Comparison of ENCODE assay signal across 8 cellular contexts in the genomic region with DNA sequence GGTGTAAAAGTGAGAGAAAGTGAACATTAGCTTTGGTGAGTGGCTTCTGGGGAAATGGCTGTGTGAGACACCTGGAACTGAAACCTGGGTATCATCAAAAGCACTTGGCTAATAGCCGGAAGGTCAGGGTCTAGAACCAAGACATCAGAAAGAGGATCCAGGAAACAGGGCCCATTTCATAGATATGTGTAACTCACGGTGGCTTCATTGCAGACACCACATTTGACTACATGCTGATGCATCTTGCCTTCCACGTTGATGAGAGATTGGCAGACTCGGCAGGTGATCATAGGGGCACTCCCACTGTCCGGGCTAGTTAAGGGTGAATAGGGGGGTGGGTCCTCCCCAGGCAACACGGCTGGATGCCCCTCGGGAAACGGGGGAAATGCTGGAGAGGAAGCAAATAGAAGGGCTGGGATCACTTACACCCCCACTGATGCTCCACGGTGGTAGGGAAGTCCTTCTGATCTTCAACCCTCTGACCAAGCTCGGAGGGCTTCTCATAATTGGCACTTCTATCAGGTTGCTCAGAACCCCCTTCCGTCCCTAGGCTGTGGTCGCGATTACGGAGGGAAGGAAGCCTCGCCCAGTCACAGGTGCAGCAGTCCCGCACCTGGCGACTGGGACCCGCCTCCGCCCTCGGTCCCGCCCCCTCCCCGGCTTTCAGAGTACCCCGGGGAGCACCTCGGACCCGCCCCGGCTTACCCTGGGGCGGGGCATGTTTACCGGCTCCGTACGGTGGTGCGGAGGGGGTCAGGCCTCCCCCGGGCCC. TPM values are rescaled to one million over a fixed set of nuclear protein-coding genes. Genes with fewer than 3 reads are reported as not detected.
DNase-seq lines count a peak whose midpoint lies in the region; ATAC-seq, FAIRE-seq and TF ChIP-seq lines count a peak whose summit lies in the region.

No MANE protein-coding gene starts in this region.

- no peak for DNase-seq in GM18507 (ENCODE audit: extremely low spot score, insufficient read length, low read depth)
- DNase-seq in Panc1 (ENCODE audit: low read depth, low spot score) = no peak
- peak in 4 of 7 donors; percentile 34 to 58 (median 41) for DNase-seq in adrenal gland
- DNase-seq in iPS-NIHi7 (ENCODE audit: extremely low spot score) = peak; percentile 37
- DNase-seq in stimulated activated CD4-positive, alpha-beta T cell treated with anti-CD3 and anti-CD28 coated beads, Interleukin-1b, Interleukin-23, amount 100 ng/mL, for 4 hours (ENCODE audit: low read depth in 2 of 2) = peak; percentile 35 to 45
- DNase-seq in inferior parietal cortex (ENCODE audit: extremely low spot score) = no peak
- no peak for DNase-seq in SK-N-DZ (ENCODE audit: low spot score)

- peak; percentile 15 for ATAC-seq in HG02981 (IDR thresholded peaks at IDR 0.05; ENCODE audit: unreplicated experiment)
- peak; percentile 37 for ATAC-seq in Panc1

- FAIRE-seq in GM18507 (lab: Jason Lieb, UNC) = peak; percentile 54

- peak overlapping the region; percentile 73 for H3K27ac ChIP-seq in Panc1 (ENCODE audit: low read length)
- H3K27ac ChIP-seq in adrenal gland = peak overlapping the region; percentile 55 to 99 (median 93)

- H3K4me1 ChIP-seq in Panc1 (ENCODE audit: control insufficient read depth, insufficient read depth, low read length) (peaks cover 34% of the 10 kb centered on the region), adrenal gland (replicated peaks in 1 of 2) (peaks cover 17 to 33% of the 10 kb centered on the region in 2 donors)

- no peaks in the 10 kb centered on the region for H3K27me3 ChIP-seq in Panc1 (ENCODE audit: control insufficient read depth, insufficient read depth, low read length)
- H3K27me3 ChIP-seq in adrenal gland = no peaks in the 10 kb centered on the region

- no TSS peak for BruUV-seq in Panc1 (replicated peaks; lab: Mats Ljungman, UMichigan)

- TF ChIP-seq POLR2A in adrenal gland (IDR thresholded peaks at IDR 0.05) = no peak

- CTCF ChIA-PET in Panc1 (lab: Charles Lee) = no interaction called here

- intact Hi-C loops in Panc1 (cut with micrococcal nuclease; ENCODE audit: unreplicated experiment) (no loop called here), adrenal gland (cut with DNase I) (no loop called here)

- 4 to 20% (median 6%) methylated on average over 6 to 32 of the region's 32 CpGs for WGBS in adrenal gland, 4 donors

- no peaks in the 10 kb centered on the region for H3K9me3 ChIP-seq in Panc1 (ENCODE audit: control insufficient read depth, insufficient read depth, low read depth, low read length)
- no peaks in the 10 kb centered on the region for H3K9me3 ChIP-seq in adrenal gland (replicated peaks in 1 of 3)

- H3K4me3 ChIP-seq in Panc1 (ENCODE audit: low read depth in 2 of 2, low read length in 2 of 2) (peak overlapping the region; percentile 82 to 91), adrenal gland (peak overlapping the region; percentile 31 to 98 (median 87))

- in situ Hi-C loops in Panc1 (cut with HindIII; ENCODE audit: low pct_unique_long_range_greater_than_20kb, low sequenced_read_pairs) = no loop called here

- TF ChIP-seq CTCF in Panc1 (IDR thresholded peaks at IDR 0.05) = no peak
- TF ChIP-seq CTCF in adrenal gland (IDR thresholded peaks at IDR 0.05) = no peak

- H3K36me3 ChIP-seq in Panc1 (ENCODE audit: control insufficient read depth, insufficient read depth, low read length) (peaks cover 11% of the 10 kb centered on the region), adrenal gland (replicated peaks in 1 of 2) (peaks cover 0 to 32% of the 10 kb centered on the region in 2 donors)

- POLR2A ChIA-PET in Panc1 (lab: Charles Lee) = interaction anchor here (1.1 to 1.2 kb wide), 2 partner anchors 9 to 117 kb away, joined by 4 to 5 read pairs; a partner anchor contains a TSS

RNA-seq across cellular contexts. Expression of a gene that starts 0.6 kb away (rescaled TPM):
- 34.8 TPM for total RNA-seq in Panc1 (2021; ENCODE audit: unreplicated experiment)
- 25.9 TPM for polyA plus RNA-seq in Panc1 (2012; ENCODE audit: insufficient read length)
- 10 to 100 TPM; 10.6 to 60.1 (median 25.6) TPM for total RNA-seq in adrenal gland
- 10 to 100 TPM; 31.9 to 37.6 (median 36.3) TPM for polyA plus RNA-seq in adrenal gland
- 27.7 and 34.4 TPM in 2 replicates for polyA plus RNA-seq in SK-N-DZ (2014; cell fraction: cytosol; rRNA removed)
- polyA plus RNA-seq in SK-N-DZ (2014; cell fraction: nucleus; rRNA removed) = 78.2 and 122 TPM in 2 replicates

RNA-seq across cellular contexts. Expression of a gene that starts 5.6 kb away (rescaled TPM):
- 163 TPM for total RNA-seq in Panc1 (2021; ENCODE audit: unreplicated experiment)
- polyA plus RNA-seq in Panc1 (2012; ENCODE audit: insufficient read length) = 146 TPM
- 100 to 1,000 TPM; 147 to 206 (median 166) TPM for total RNA-seq in adrenal gland
- 100 to 1,000 TPM in 2 of 3 donors, 10 to 100 TPM in 1; 94.1 to 304 (median 125) TPM for polyA plus RNA-seq in adrenal gland
- 57.8 and 328 TPM in 2 replicates for polyA plus RNA-seq in SK-N-DZ (2014; cell fraction: cytosol; rRNA removed)
- 69.4 and 244 TPM in 2 replicates for polyA plus RNA-seq in SK-N-DZ (2014; cell fraction: nucleus; rRNA removed)

RNA-seq across cellular contexts. Expression of a gene that starts 6.0 kb away (rescaled TPM):
- total RNA-seq in Panc1 (2021; ENCODE audit: unreplicated experiment) = 26.6 TPM
- 33.9 TPM for polyA plus RNA-seq in Panc1 (2012; ENCODE audit: insufficient read length)
- 10 to 100 TPM; 25.0 to 57.2 (median 33.7) TPM for total RNA-seq in adrenal gland
- 100 to 1,000 TPM in 2 of 3 donors, 10 to 100 TPM in 1; 31.8 to 102 (median 102) TPM for polyA plus RNA-seq in adrenal gland
- polyA plus RNA-seq in SK-N-DZ (2014; cell fraction: cytosol; rRNA removed) = 64.1 and 70.6 TPM in 2 replicates
- polyA plus RNA-seq in SK-N-DZ (2014; cell fraction: nucleus; rRNA removed) = 217 and 251 TPM in 2 replicates

RNA-seq across cellular contexts. Expression of a gene that starts 8.6 kb away (rescaled TPM):
- total RNA-seq in Panc1 (2021; ENCODE audit: unreplicated experiment) (35.1 TPM), adrenal gland (10 to 100 TPM in 6 of 8 donors, 1 to 10 TPM in 2; 5.4 to 57.5 (median 17.0) TPM)
- 25.7 TPM for polyA plus RNA-seq in Panc1 (2012; ENCODE audit: insufficient read length)
- 100 to 1,000 TPM in 1 of 3 donors, 10 to 100 TPM in 2; 14.3 to 101 (median 25.6) TPM for polyA plus RNA-seq in adrenal gland
- polyA plus RNA-seq in SK-N-DZ (2014; cell fraction: cytosol; rRNA removed) = 118 and 121 TPM in 2 replicates
- 105 and 108 TPM in 2 replicates for polyA plus RNA-seq in SK-N-DZ (2014; cell fraction: nucleus; rRNA removed)

RNA-seq across cellular contexts. Expression of a gene that starts 24.7 kb away (rescaled TPM):
- total RNA-seq in Panc1 (2021; ENCODE audit: unreplicated experiment) = not detected
- polyA plus RNA-seq in Panc1 (2012; ENCODE audit: insufficient read length) = not detected
- under 1 TPM in 7 of 8 donors, not detected in 1; 0.18 to 0.95 (median 0.41) TPM for total RNA-seq in adrenal gland
- under 1 TPM; 0.13 to 0.64 (median 0.17) TPM for polyA plus RNA-seq in adrenal gland
- polyA plus RNA-seq in SK-N-DZ (2014; cell fraction: cytosol; rRNA removed) = 0.08 and 0.14 TPM in 2 replicates
- 0.06 TPM in 1 of 2 replicates, not detected in the other for polyA plus RNA-seq in SK-N-DZ (2014; cell fraction: nucleus; rRNA removed)

Comparison
In these comparisons a context has a peak if more than half of its experiments do, and no peak if none do; other contexts are left out.
1. DNase-seq: peak in adrenal gland (4 of 7), iPS-NIHi7 (single experiment) and stimulated activated CD4-positive, alpha-beta T cell treated with anti-CD3 and anti-CD28 coated beads, Interleukin-1b, Interleukin-23, amount 100 ng/mL, for 4 hours (2 of 2); none in GM18507 (single experiment), Panc1 (single experiment), inferior parietal cortex (single experiment) and SK-N-DZ (single experiment).